Comparison of ENCODE assay signal across 13 cellular contexts in the genomic region with DNA sequence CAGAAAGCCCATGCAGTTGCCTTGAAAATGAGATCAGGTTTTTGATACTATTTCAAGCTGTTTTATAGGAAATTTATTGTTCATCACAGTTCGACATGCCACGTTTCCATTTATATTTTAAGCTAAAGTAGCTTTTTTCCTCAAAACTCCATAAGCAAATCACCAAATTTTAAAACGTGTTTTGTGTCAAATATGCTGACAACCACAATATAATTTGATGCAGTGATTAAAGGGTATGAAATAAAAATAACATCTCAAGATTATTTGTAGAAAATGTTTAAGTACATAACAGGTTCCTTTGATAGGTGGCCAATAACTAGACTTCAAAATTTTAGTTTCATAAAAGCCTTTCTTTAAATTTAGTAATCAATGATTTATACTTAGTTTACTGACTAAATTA.
"Had no signal": no experiment of that assay in that cellular context is flagged by ENCODE, and none has a peak within 500 bp of the region (broad histone marks: within the 10 kb centered on the region; RNA-seq: fewer than 3 reads in every experiment).

No MANE protein-coding gene starts in this region.

- H3K27ac ChIP-seq: KMS-11 had no signal

- H3K4me2 ChIP-seq: KMS-11 had no signal

- H3K9ac ChIP-seq: KMS-11 had no signal

- ATAC-seq: activated T-helper 17 cell treated with anti-CD3 and anti-CD28 coated beads, Interleukin-2, amount 50 U/mL, for 72 hours had no signal

- DNase-seq: activated CD4-positive, alpha-beta T cell treated with anti-CD3 and anti-CD28 coated beads, Interleukin-2, amount 10 ng/mL, durations not matched to agents 7 days and 5 days; activated CD4-positive, CD25-positive, alpha-beta regulatory T cell; activated CD8-positive, alpha-beta memory T cell treated with anti-CD3 and anti-CD28 coated beads for 24 hours; activated gamma-delta T cell; activated naive CD8-positive, alpha-beta T cell treated with anti-CD3 and anti-CD28 coated beads for 36 hours; cerebellar nuclear complex; NCI-H1105 treated with DMSO at 0.1 percent for 48 hours; NCI-H1436 treated with DMSO at 0.1 percent for 48 hours; NCI-H187; NCI-H510A treated with DMSO at 0.1 percent for 48 hours; T1000 had no signal
